ENCODE assay signal across 1 cellular context in genomic region chr18:46222093-46222492, GRCh38.
TF ChIP-seq lines count a peak whose summit lies in the region.

No MANE protein-coding gene starts in this region.

TF ChIP-seq in WTC11, 78 proteins besides CTCF, POLR2A, EP300 and RAD21 (continued from another document):
- TF ChIP-seq ZSCAN18 (CRISPR knock-in tag; IDR thresholded peaks at IDR 0.05), result no peak
